In the genomic region with DNA sequence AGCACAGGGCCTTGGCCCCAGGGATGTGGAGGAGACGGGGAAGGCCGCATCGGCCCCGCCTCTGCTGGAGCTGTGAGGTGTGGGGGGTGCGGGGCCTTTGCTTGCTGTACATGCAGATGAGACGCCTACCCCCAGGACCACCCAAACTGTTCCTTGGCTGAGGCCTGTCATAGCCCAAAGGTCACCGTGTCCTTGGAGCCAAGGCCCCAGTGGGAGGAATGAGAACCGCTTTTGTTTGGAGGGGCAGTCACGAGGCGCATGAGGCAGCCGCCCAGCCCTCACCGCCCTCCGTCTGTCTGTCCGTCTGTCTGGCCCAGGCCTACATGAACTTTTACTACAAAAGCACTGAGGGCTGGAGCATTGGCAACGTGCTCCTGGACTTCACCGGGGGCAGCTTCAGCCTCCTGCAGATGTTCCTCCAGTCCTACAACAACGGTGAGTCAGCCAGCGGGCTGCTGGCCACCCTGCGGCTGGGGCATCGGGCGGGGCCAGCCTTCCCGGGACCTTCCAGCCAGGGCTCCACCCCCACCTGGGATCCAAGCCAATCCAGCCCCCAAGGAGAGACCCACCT, we compare ENCODE assay signal across 10 cellular contexts. TPM values are rescaled to one million over a fixed set of nuclear protein-coding genes. Genes with fewer than 3 reads are reported as not detected.
A peak's percentile ranks its signal among the peaks of the same experiment; 100 is the strongest.
DNase-seq lines count a peak whose midpoint lies in the region; ATAC-seq, FAIRE-seq and TF ChIP-seq lines count a peak whose summit lies in the region.
"Had no signal": no experiment of that assay in that cellular context is flagged by ENCODE, and none has a peak within 500 bp of the region (broad histone marks: within the 10 kb centered on the region; RNA-seq: fewer than 3 reads in every experiment).

No MANE protein-coding gene starts in this region.

- peaks cover 27% of the 10 kb centered on the region for H3K36me3 Mint-ChIP-seq in endodermal cell (ENCODE audit: low read depth)

- H3K27ac ChIP-seq in endodermal cell (ENCODE audit: low read depth, low read length) (no peak overlapping the region), upper lobe of right lung (peak overlapping the region; percentile 55)

- H3K36me3 ChIP-seq in endodermal cell (ENCODE audit: control insufficient read depth, insufficient read depth, low read length) (peaks cover 24% of the 10 kb centered on the region), upper lobe of right lung (peaks cover 18% of the 10 kb centered on the region)

- H3K27me3 Mint-ChIP-seq in endodermal cell (ENCODE audit: insufficient read depth): no peaks in the 10 kb centered on the region

- H3K27ac Mint-ChIP-seq in endodermal cell: peak overlapping the region; percentile 7

- no peaks in the 10 kb centered on the region for H3K9me3 ChIP-seq in endodermal cell (ENCODE audit: control insufficient read depth, low read length)
- H3K9me3 ChIP-seq in upper lobe of right lung: no peaks in the 10 kb centered on the region

- H3K4me3 ChIP-seq in endodermal cell (ENCODE audit: low read length) (no peak overlapping the region), lower leg skin (ENCODE audit: low read depth, poor library complexity, severe bottlenecking) (no peak overlapping the region), upper lobe of right lung (no peak overlapping the region)

- peak; percentile 31 for ATAC-seq in upper lobe of right lung
- ATAC-seq in GM18511 (IDR thresholded peaks at IDR 0.05; ENCODE audit: unreplicated experiment): no peak

- TF ChIP-seq POLR2A in lower leg skin (IDR thresholded peaks at IDR 0.05): no peak

- intact Hi-C loops in lower leg skin (cut with DNase I; ENCODE audit: low total_unique reads) (no loop called here), upper lobe of right lung (cut with DNase I) (no loop called here)

- FAIRE-seq in GM19239 (lab: Jason Lieb, UNC): no peak

- H3K4me1 Mint-ChIP-seq in endodermal cell: no peaks in the 10 kb centered on the region

- TF ChIP-seq CTCF in endodermal cell (conservative IDR thresholded peaks at IDR 0.05) (no peak), lower leg skin (IDR thresholded peaks at IDR 0.05) (no peak), upper lobe of right lung (IDR thresholded peaks at IDR 0.05) (peak; percentile 12)

- H3K27me3 ChIP-seq in endodermal cell (ENCODE audit: control insufficient read depth, insufficient read depth, low read length, poor library complexity, severe bottlenecking): no peaks in the 10 kb centered on the region
- no peaks in the 10 kb centered on the region for H3K27me3 ChIP-seq in upper lobe of right lung

- DNase-seq in M059J (ENCODE audit: low read depth) (peak; percentile 85), endodermal cell (peak; percentile 58), lower leg skin (ENCODE audit: low spot score in 2 of 2) (peak; percentile 81 to 90), upper lobe of right lung (no peak), NCI-H1694 (lab: John Stamatoyannopoulos, UW) (no peak), D341Med (ENCODE audit: low spot score) (no peak), GM19239 (ENCODE audit: insufficient read length, low spot score) (no peak)
- DNase-seq: NCI-H2029, retina had no signal

- H3K9ac ChIP-seq in endodermal cell (ENCODE audit: extremely low read depth, low read length, poor library complexity, severe bottlenecking): no peak overlapping the region

- no peak overlapping the region for H3K4me3 Mint-ChIP-seq in endodermal cell

- no peaks in the 10 kb centered on the region for H3K4me1 ChIP-seq in endodermal cell (ENCODE audit: control insufficient read depth, insufficient read depth, low read length)
- H3K4me1 ChIP-seq in upper lobe of right lung: peaks cover 10% of the 10 kb centered on the region

- no peaks in the 10 kb centered on the region for H3K9me3 Mint-ChIP-seq in endodermal cell

- 86 to 91% methylated on average over 17 to 22 of the region's 22 CpGs for WGBS in endodermal cell (ENCODE audit: insufficient coverage in 1 of 2, insufficient read length in 1 of 2), 2 experiments
- 26 to 40% methylated on average over 22 of the region's 22 CpGs for WGBS in lower leg skin, 2 donors

RNA-seq across cellular contexts. Expression of a gene that starts 8.8 kb away (rescaled TPM):
- total RNA-seq in M059J (2014; rRNA removed; shearing (Covaris generic)): 239 and 243 TPM in 2 replicates
- total RNA-seq in endodermal cell (10 to 100 TPM; 69.6 to 86.8 TPM), lower leg skin (100 to 1,000 TPM in 3 of 4 donors, 10 to 100 TPM in 1; 90.5 to 181 (median 153) TPM), upper lobe of right lung (108 TPM)
- 68.5 TPM for polyA plus RNA-seq in endodermal cell (2013, experiment 1 of 2)
- polyA plus RNA-seq in endodermal cell (2013, experiment 2 of 2): 73.9 TPM

RNA-seq across cellular contexts. Expression of a gene that starts 9.0 kb away (rescaled TPM):
- total RNA-seq in M059J (2014; rRNA removed; shearing (Covaris generic)): 36.5 and 41.5 TPM in 2 replicates
- 10 to 100 TPM; 59.4 to 69.5 TPM for total RNA-seq in endodermal cell
- 77.3 TPM for polyA plus RNA-seq in endodermal cell (2013, experiment 1 of 2)
- polyA plus RNA-seq in endodermal cell (2013, experiment 2 of 2): 68.2 TPM
- 10 to 100 TPM in 2 of 4 donors, 1 to 10 TPM in 2; 5.6 to 19.3 (median 10.6) TPM for total RNA-seq in lower leg skin
- 28.6 TPM for total RNA-seq in upper lobe of right lung

RNA-seq across cellular contexts. Expression of a gene that starts 23.1 kb away (rescaled TPM):
- 13.8 and 17.1 TPM in 2 replicates for total RNA-seq in M059J (2014; rRNA removed; shearing (Covaris generic))
- total RNA-seq in endodermal cell: 10 to 100 TPM; 17.2 to 18.8 TPM
- 16.9 TPM for polyA plus RNA-seq in endodermal cell (2013, experiment 1 of 2)
- polyA plus RNA-seq in endodermal cell (2013, experiment 2 of 2): 14.1 TPM
- 10 to 100 TPM; 23.7 to 40.0 (median 29.6) TPM for total RNA-seq in lower leg skin
- total RNA-seq in upper lobe of right lung: 23.3 TPM

RNA-seq across cellular contexts. Expression of a gene that starts 23.6 kb away (rescaled TPM):
- total RNA-seq in M059J (2014; rRNA removed; shearing (Covaris generic)): 8.1 and 14.1 TPM in 2 replicates
- total RNA-seq in endodermal cell (10 to 100 TPM; 35.2 to 46.4 TPM), lower leg skin (10 to 100 TPM; 18.2 to 30.3 (median 23.1) TPM), upper lobe of right lung (10.4 TPM)
- polyA plus RNA-seq in endodermal cell (2013, experiment 1 of 2): 18.2 TPM
- polyA plus RNA-seq in endodermal cell (2013, experiment 2 of 2): 18.6 TPM

RNA-seq across cellular contexts. Expression of a gene that starts 36.3 kb away (rescaled TPM):
- 1.8 and 10.1 TPM in 2 replicates for total RNA-seq in M059J (2014; rRNA removed; shearing (Covaris generic))
- under 1 TPM; 0.46 to 0.57 TPM for total RNA-seq in endodermal cell
- 0.36 TPM for polyA plus RNA-seq in endodermal cell (2013, experiment 1 of 2)
- 0.46 TPM for polyA plus RNA-seq in endodermal cell (2013, experiment 2 of 2)
- under 1 TPM in 1 of 4 donors, not detected in 3; 0.89 TPM for total RNA-seq in lower leg skin
- total RNA-seq in upper lobe of right lung: 1.6 TPM

Comparison
In these comparisons a context has a peak if more than half of its experiments do, and no peak if none do; other contexts are left out.
1. DNase-seq: peak in M059J (single experiment), endodermal cell (single experiment) and lower leg skin (2 of 2); none in upper lobe of right lung (single experiment), NCI-H1694 (single experiment), D341Med (single experiment) and GM19239 (single experiment).